In genomic region chr10:102090772-102091171, GRCh38 we compare ENCODE assay signal across 22 cellular contexts. TPM values are rescaled to one million over a fixed set of nuclear protein-coding genes. Genes with fewer than 3 reads are reported as not detected.
A peak's percentile ranks its signal among the peaks of the same experiment; 100 is the strongest.
DNase-seq lines count a peak whose midpoint lies in the region; ATAC-seq and TF ChIP-seq lines count a peak whose summit lies in the region.
"Had no signal": no experiment of that assay in that cellular context is flagged by ENCODE, and none has a peak within 500 bp of the region (broad histone marks: within the 10 kb centered on the region; RNA-seq: fewer than 3 reads in every experiment).

No MANE protein-coding gene starts in this region.

- no peak overlapping the region for H3K18ac ChIP-seq in mesendoderm (ENCODE audit: low read length)

- H3K4me3 Mint-ChIP-seq in CD4-positive, CD25-positive, alpha-beta regulatory T cell: no peak overlapping the region
- H3K4me3 Mint-ChIP-seq: activated naive CD8-positive, alpha-beta T cell; brain; dendritic cell treated with granulocyte-macrophage colony-stimulating factor and Interleukin-4, amounts not matched to agents 40 ng/mL and 50 ng/mL, for 4 days; stimulated activated memory B cell treated with anti-CD40 and anti-IgM and Interleukin-4, amounts not matched to agents 10 μg/mL and 1 μg/mL and 100 μg/mL, for 72 hours; T-helper 2 cell treated with Interferon-gamma antibody and Interleukin-4, amounts not matched to agents 5 μg/mL and 100 μg/mL, for 36 hours had no signal

- H2BK15ac ChIP-seq in mesendoderm (replicated peaks; ENCODE audit: low read depth): no peak overlapping the region

- H3K9me3 ChIP-seq in CD4-positive, CD25-positive, alpha-beta regulatory T cell (ENCODE audit: control insufficient read depth in 2 of 2, low read length in 2 of 2): no peaks in the 10 kb centered on the region
- H3K9me3 ChIP-seq: gastroesophageal sphincter, SJSA1, tibial artery had no signal

- H3K56ac ChIP-seq in mesendoderm (ENCODE audit: low read length): no peak overlapping the region

- CTCF ChIA-PET in RWPE1 (lab: Yijun Ruan, JAX): no interaction called here

- no peaks in the 10 kb centered on the region for H3K27me3 ChIP-seq in CD4-positive, CD25-positive, alpha-beta regulatory T cell (ENCODE audit: control insufficient read depth, insufficient read depth, low read length)
- H3K27me3 ChIP-seq in mesendoderm (ENCODE audit: insufficient read depth, low read length, poor library complexity): no peaks in the 10 kb centered on the region
- H3K27me3 ChIP-seq: gastroesophageal sphincter, SJSA1, tibial artery had no signal

- no peak overlapping the region for H3K27ac ChIP-seq in CD4-positive, CD25-positive, alpha-beta regulatory T cell (ENCODE audit: insufficient read depth, low read length, poor library complexity, severe bottlenecking)
- H3K27ac ChIP-seq in RWPE1: no peak overlapping the region
- no peak overlapping the region for H3K27ac ChIP-seq in mesendoderm (ENCODE audit: low read depth, low read length)
- H3K27ac ChIP-seq: C4-2B, gastroesophageal sphincter, SJSA1, tibial artery had no signal

- no peaks in the 10 kb centered on the region for H3K79me1 ChIP-seq in mesendoderm (ENCODE audit: low read length)

- H3K4me2 ChIP-seq in mesendoderm (ENCODE audit: low read length): no peak overlapping the region

- no peaks in the 10 kb centered on the region for H3K27me3 Mint-ChIP-seq in CD4-positive, CD25-positive, alpha-beta regulatory T cell
- H3K27me3 Mint-ChIP-seq: activated naive CD8-positive, alpha-beta T cell; brain; dendritic cell treated with granulocyte-macrophage colony-stimulating factor and Interleukin-4, amounts not matched to agents 40 ng/mL and 50 ng/mL, for 4 days; stimulated activated memory B cell treated with anti-CD40 and anti-IgM and Interleukin-4, amounts not matched to agents 10 μg/mL and 1 μg/mL and 100 μg/mL, for 72 hours had no signal

- no peak overlapping the region for H3K9ac ChIP-seq in mesendoderm (ENCODE audit: low read length)

- peak overlapping the region in 2 of 3 donors; percentile 23 to 54 for H3K27ac Mint-ChIP-seq in CD4-positive, CD25-positive, alpha-beta regulatory T cell
- H3K27ac Mint-ChIP-seq: activated naive CD8-positive, alpha-beta T cell; brain; dendritic cell treated with granulocyte-macrophage colony-stimulating factor and Interleukin-4, amounts not matched to agents 40 ng/mL and 50 ng/mL, for 4 days; stimulated activated memory B cell treated with anti-CD40 and anti-IgM and Interleukin-4, amounts not matched to agents 10 μg/mL and 1 μg/mL and 100 μg/mL, for 72 hours; T-helper 2 cell treated with Interferon-gamma antibody and Interleukin-4, amounts not matched to agents 5 μg/mL and 100 μg/mL, for 36 hours had no signal

- no peak for TF ChIP-seq CTCF in RWPE1 (conservative IDR thresholded peaks at IDR 0.05; ENCODE audit: low read depth)
- TF ChIP-seq CTCF in epithelial cell of esophagus (IDR thresholded peaks at IDR 0.05; ENCODE audit: insufficient read depth, low read depth, low read length, missing control alignments): no peak

- peaks cover 13% of the 10 kb centered on the region for H3K36me3 Mint-ChIP-seq in CD4-positive, CD25-positive, alpha-beta regulatory T cell
- H3K36me3 Mint-ChIP-seq: activated naive CD8-positive, alpha-beta T cell had no signal

- no peaks in the 10 kb centered on the region for H3K36me3 ChIP-seq in CD4-positive, CD25-positive, alpha-beta regulatory T cell (ENCODE audit: control insufficient read depth, insufficient read depth, low read length)
- no peaks in the 10 kb centered on the region for H3K36me3 ChIP-seq in mesendoderm (ENCODE audit: control insufficient read depth, insufficient read depth, low read length)
- H3K36me3 ChIP-seq: gastroesophageal sphincter, SJSA1, tibial artery had no signal

- no peak overlapping the region for H3K4me3 ChIP-seq in CD4-positive, CD25-positive, alpha-beta regulatory T cell (ENCODE audit: low read depth, low read length)
- H3K4me3 ChIP-seq in epithelial cell of esophagus (ENCODE audit: low read length): no peak overlapping the region
- no peak overlapping the region for H3K4me3 ChIP-seq in mesendoderm (ENCODE audit: low read length)
- H3K4me3 ChIP-seq: gastroesophageal sphincter, SJSA1, tibial artery had no signal

- DNase-seq in CD4-positive, CD25-positive, alpha-beta regulatory T cell: no peak
- DNase-seq in RWPE1 (ENCODE audit: low spot score) (peak; percentile 70), epithelial cell of esophagus (ENCODE audit: low read depth) (peak; percentile 43), mesendoderm (no peak), occipital lobe (lab: John Stamatoyannopoulos, UW) (no peak), mesenteric fat pad (ENCODE audit: low spot score) (no peak)
- DNase-seq: erythroblast, Kasumi-1, NCI-H1105 treated with DMSO at 0.1 percent for 48 hours, NCI-H69, OCI-M1, tibial artery had no signal

- H3K4ac ChIP-seq in mesendoderm (ENCODE audit: low read depth, low read length): no peak overlapping the region

- H2BK5ac ChIP-seq in mesendoderm (ENCODE audit: low read length): no peak overlapping the region

- peaks cover 0 to 3% (median 0%) of the 10 kb centered on the region in 4 donors for H3K4me1 Mint-ChIP-seq in CD4-positive, CD25-positive, alpha-beta regulatory T cell
- H3K4me1 Mint-ChIP-seq: brain; stimulated activated memory B cell treated with anti-CD40 and anti-IgM and Interleukin-4, amounts not matched to agents 10 μg/mL and 1 μg/mL and 100 μg/mL, for 72 hours had no signal

- H2BK120ac ChIP-seq in mesendoderm (ENCODE audit: low read depth, low read length): no peak overlapping the region

- H2AK5ac ChIP-seq in mesendoderm (ENCODE audit: low read length): no peak overlapping the region

- H4K8ac ChIP-seq in mesendoderm (ENCODE audit: low read depth, low read length): no peak overlapping the region

- no peak for ATAC-seq in CD4-positive, CD25-positive, alpha-beta regulatory T cell (ENCODE audit: low read depth in 2 of 2)
- ATAC-seq: activated CD4-positive, CD25-positive, alpha-beta regulatory T cell treated with anti-CD3 and anti-CD28 coated beads, Interleukin-2, amount 50 U/mL, for 24 hours; gastroesophageal sphincter; left lobe of liver; stimulated activated memory B cell treated with anti-CD40 and anti-IgM and Interleukin-4, amounts not matched to agents 10 μg/mL and 1 μg/mL and 100 μg/mL, for 72 hours had no signal

- H3K79me2 ChIP-seq in mesendoderm (ENCODE audit: control insufficient read depth, insufficient read depth, low read length): no peaks in the 10 kb centered on the region

- no peak overlapping the region for H4K5ac ChIP-seq in mesendoderm (ENCODE audit: low read length)

- no CpG with 5 or more reads among the region's 2 CpGs for WGBS in mesendoderm (ENCODE audit: extremely low coverage, insufficient coverage, low lambda C conversion rate)

- POLR2A ChIA-PET in RWPE1 (lab: Yijun Ruan, JAX; ENCODE audit: low non-redundant PET): no interaction called here

- no peak overlapping the region for H3K23ac ChIP-seq in mesendoderm (ENCODE audit: low read length)

- H3K4me1 ChIP-seq in CD4-positive, CD25-positive, alpha-beta regulatory T cell (ENCODE audit: control insufficient read depth, insufficient read depth, low read length, poor library complexity, severe bottlenecking): no peaks in the 10 kb centered on the region
- H3K4me1 ChIP-seq in mesendoderm (ENCODE audit: control insufficient read depth, low read depth, low read length): no peaks in the 10 kb centered on the region
- H3K4me1 ChIP-seq: gastroesophageal sphincter, SJSA1, tibial artery had no signal

- H3K9me3 Mint-ChIP-seq in CD4-positive, CD25-positive, alpha-beta regulatory T cell: no peaks in the 10 kb centered on the region
- H3K9me3 Mint-ChIP-seq: brain; dendritic cell treated with granulocyte-macrophage colony-stimulating factor and Interleukin-4, amounts not matched to agents 40 ng/mL and 50 ng/mL, for 4 days; stimulated activated memory B cell treated with anti-CD40 and anti-IgM and Interleukin-4, amounts not matched to agents 10 μg/mL and 1 μg/mL and 100 μg/mL, for 72 hours; T-helper 2 cell treated with Interferon-gamma antibody and Interleukin-4, amounts not matched to agents 5 μg/mL and 100 μg/mL, for 36 hours had no signal

RNA-seq across cellular contexts. Expression of gene HPS6, which starts 25.6 kb away (rescaled TPM):
- 15.8 TPM for total RNA-seq in CD4-positive, CD25-positive, alpha-beta regulatory T cell
- polyA plus RNA-seq in CD4-positive, CD25-positive, alpha-beta regulatory T cell: 10 to 100 TPM; 27.2 to 36.2 (median 29.2) TPM
- polyA plus RNA-seq in mesendoderm (2013, experiment 1 of 2): 4.6 TPM
- 4.8 TPM for polyA plus RNA-seq in mesendoderm (2013, experiment 2 of 2)
- total RNA-seq in occipital lobe: 17.5 TPM
- 15.7 TPM for total RNA-seq in mesenteric fat pad

RNA-seq across cellular contexts. Expression of gene LDB1, which starts 29.4 kb away (rescaled TPM):
- 120 TPM for total RNA-seq in CD4-positive, CD25-positive, alpha-beta regulatory T cell
- 10 to 100 TPM; 18.1 to 30.5 (median 27.1) TPM for polyA plus RNA-seq in CD4-positive, CD25-positive, alpha-beta regulatory T cell
- polyA plus RNA-seq in mesendoderm (2013, experiment 1 of 2): 57.8 TPM
- polyA plus RNA-seq in mesendoderm (2013, experiment 2 of 2): 57.6 TPM
- total RNA-seq in occipital lobe (70.8 TPM), mesenteric fat pad (33.0 TPM)

RNA-seq across cellular contexts. Expression of gene ARMH3, which starts 34.8 kb away (rescaled TPM):
- 42.2 TPM for total RNA-seq in CD4-positive, CD25-positive, alpha-beta regulatory T cell
- 10 to 100 TPM; 21.3 to 29.5 (median 24.2) TPM for polyA plus RNA-seq in CD4-positive, CD25-positive, alpha-beta regulatory T cell
- 8.9 TPM for polyA plus RNA-seq in mesendoderm (2013, experiment 1 of 2)
- polyA plus RNA-seq in mesendoderm (2013, experiment 2 of 2): 9.0 TPM
- total RNA-seq in occipital lobe (25.1 TPM), mesenteric fat pad (28.2 TPM)

RNA-seq across cellular contexts. Expression of gene PPRC1, which starts 42.1 kb away (rescaled TPM):
- total RNA-seq in CD4-positive, CD25-positive, alpha-beta regulatory T cell: 35.3 TPM
- 10 to 100 TPM in 2 of 4 donors, 1 to 10 TPM in 2; 6.6 to 13.0 (median 8.7) TPM for polyA plus RNA-seq in CD4-positive, CD25-positive, alpha-beta regulatory T cell
- 74.1 TPM for polyA plus RNA-seq in mesendoderm (2013, experiment 1 of 2)
- 73.8 TPM for polyA plus RNA-seq in mesendoderm (2013, experiment 2 of 2)
- total RNA-seq in occipital lobe: 8.4 TPM
- 49.7 TPM for total RNA-seq in mesenteric fat pad

Comparison
In these comparisons a context has a peak if more than half of its experiments do, and no peak if none do; other contexts are left out.
1. DNase-seq: peak in RWPE1 (single experiment) and epithelial cell of esophagus (single experiment); none in CD4-positive, CD25-positive, alpha-beta regulatory T cell (0 of 3), mesendoderm (single experiment), occipital lobe (single experiment) and mesenteric fat pad (single experiment).